In the genomic region with DNA sequence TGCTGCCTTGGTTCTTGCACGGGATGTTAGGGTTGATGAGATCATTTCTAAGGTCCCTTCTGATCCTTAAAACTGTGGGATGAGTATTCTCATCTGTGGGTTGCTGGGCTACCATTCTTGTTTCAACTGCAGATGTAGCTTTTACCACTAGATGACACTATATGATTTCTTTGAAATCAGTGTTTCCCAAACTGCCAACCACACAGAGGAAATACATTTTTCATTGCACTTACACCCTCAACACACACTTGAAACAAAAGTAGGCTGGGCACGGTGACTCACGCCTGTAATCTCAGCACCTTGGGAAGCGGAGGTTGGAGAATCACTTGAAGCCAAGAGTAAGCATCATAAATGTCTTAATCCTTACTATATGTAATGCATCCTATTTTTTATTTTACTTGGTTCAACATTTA, we compare ENCODE assay signal across 8 cellular contexts. TPM values are rescaled to one million over a fixed set of nuclear protein-coding genes. Genes with fewer than 3 reads are reported as not detected.
DNase-seq lines count a peak whose midpoint lies in the region; ATAC-seq and TF ChIP-seq lines count a peak whose summit lies in the region.

No MANE protein-coding gene starts in this region.

- H3K9me2 ChIP-seq in OCI-LY1 (ENCODE audit: low read depth, low read length), result no peaks in the 10 kb centered on the region

- H3K36me3 ChIP-seq in A673 (ENCODE audit: insufficient read depth, low read length, poor library complexity, severe bottlenecking), result no peaks in the 10 kb centered on the region
- H3K36me3 ChIP-seq in OCI-LY1 (ENCODE audit: insufficient read depth, low read length), result peaks cover 3% of the 10 kb centered on the region; the same call in 1 of the 2 replicates
- H3K36me3 ChIP-seq in ascending aorta, result peaks cover 22 to 25% of the 10 kb centered on the region in 2 donors
- H3K36me3 ChIP-seq in tibial artery, result peaks cover 0 to 49% (median 8%) of the 10 kb centered on the region in 3 donors

- DNase-seq in A673 (ENCODE audit: low spot score) (peak; percentile 58), GM12865 (ENCODE audit: low read depth) (peak; percentile 29), ascending aorta (ENCODE audit: low spot score in 2 of 2) (no peak), kidney glomerular epithelial cell (lab: John Stamatoyannopoulos, UW) (peak; percentile 74), stromal cell of bone marrow (ENCODE audit: low read depth) (peak; percentile 55), tibial artery (no peak)

- H3K79me2 ChIP-seq in OCI-LY1 (ENCODE audit: insufficient read depth, low read length), result 0 out of 2 replicates have a peak, but pooled peaks cover 5% of the 10 kb centered on the region

- ATAC-seq in GM19324 (IDR thresholded peaks at IDR 0.05; ENCODE audit: low FRiP score, unreplicated experiment), result no peak

- no peak overlapping the region for H3K9ac ChIP-seq in OCI-LY1 (ENCODE audit: low read length)

- no peak overlapping the region for H3K27ac ChIP-seq in A673 (ENCODE audit: low read depth, low read length, poor library complexity, severe bottlenecking)
- H3K27ac ChIP-seq in OCI-LY1 (ENCODE audit: low read depth, low read length, poor library complexity, severe bottlenecking), result no peak overlapping the region
- H3K27ac ChIP-seq in ascending aorta, result no peak overlapping the region
- no peak overlapping the region for H3K27ac ChIP-seq in tibial artery

- no peak overlapping the region for H3K4me2 ChIP-seq in OCI-LY1 (ENCODE audit: low read length)

- H3K9me3 ChIP-seq in A673 (ENCODE audit: low read depth, low read length, poor library complexity, severe bottlenecking) (no peaks in the 10 kb centered on the region), OCI-LY1 (ENCODE audit: low read length) (no peaks in the 10 kb centered on the region), ascending aorta (no peaks in the 10 kb centered on the region), tibial artery (no peaks in the 10 kb centered on the region)

- H3K27me3 ChIP-seq in A673 (replicated peaks; ENCODE audit: insufficient read depth, low read depth, low read length, poor library complexity) (no peaks in the 10 kb centered on the region), OCI-LY1 (ENCODE audit: insufficient read depth, low read length) (no peaks in the 10 kb centered on the region), ascending aorta (no peaks in the 10 kb centered on the region), tibial artery (no peaks in the 10 kb centered on the region)

- no TSS peak for BruUV-seq in A673 (replicated peaks; lab: Mats Ljungman, UMichigan)

- TF ChIP-seq CTCF in A673 (conservative IDR thresholded peaks at IDR 0.05; ENCODE audit: low read depth, low read length), result peak; percentile 68
- TF ChIP-seq CTCF in GM12865 (IDR thresholded peaks at IDR 0.05; ENCODE audit: insufficient read depth, low read depth, low read length, missing control alignments), result peak; percentile 56
- TF ChIP-seq CTCF in OCI-LY1 (IDR thresholded peaks at IDR 0.05; ENCODE audit: low read length), result peak; percentile 74
- peak in 2 of 3 experiments; percentile 11 to 37 for TF ChIP-seq CTCF in ascending aorta (IDR thresholded peaks at IDR 0.05)
- peak in 1 of 2 experiments; percentile 32 for TF ChIP-seq CTCF in tibial artery (IDR thresholded peaks at IDR 0.05)

- intact Hi-C loops in A673 (cut with micrococcal nuclease; ENCODE audit: unreplicated experiment) (loop anchor here (1.0 to 2.0 kb wide), 2 partner anchors 73 to 100 kb away; no protein-coding TSS in a partner anchor), ascending aorta (cut with DNase I) (loop anchor here (1.0 kb wide), 1 partner anchor 74 kb away; no protein-coding TSS in a partner anchor), tibial artery (cut with DNase I; ENCODE audit: low total_unique reads) (loop anchor here (5.0 kb wide), 1 partner anchor 75 kb away; no protein-coding TSS in a partner anchor)

- no peaks in the 10 kb centered on the region for H4K20me1 ChIP-seq in OCI-LY1 (ENCODE audit: insufficient read depth, low read length)

- no peaks in the 10 kb centered on the region for H3F3A ChIP-seq in OCI-LY1 (ENCODE audit: insufficient read depth, low read length)

- H3K4me1 ChIP-seq in A673 (ENCODE audit: insufficient read depth, low read length, poor library complexity, severe bottlenecking) (no peaks in the 10 kb centered on the region), OCI-LY1 (ENCODE audit: insufficient read depth, low read length, severe bottlenecking) (no peaks in the 10 kb centered on the region), ascending aorta (no peaks in the 10 kb centered on the region), tibial artery (no peaks in the 10 kb centered on the region)

- CTCF ChIA-PET in A673 (lab: Charles Lee), result no interaction called here

- H2AFZ ChIP-seq in OCI-LY1 (ENCODE audit: low read length), result no peak overlapping the region

- POLR2A ChIA-PET in A673 (lab: Charles Lee; ENCODE audit: low non-redundant PET), result no interaction called here

- H3K4me3 ChIP-seq in A673 (ENCODE audit: low read depth, low read length, poor library complexity, severe bottlenecking), result no peak overlapping the region
- H3K4me3 ChIP-seq in GM12865 (ENCODE audit: low read depth, low read length), result no peak overlapping the region
- H3K4me3 ChIP-seq in OCI-LY1 (ENCODE audit: low read depth, low read length, poor library complexity, severe bottlenecking), result no peak overlapping the region
- H3K4me3 ChIP-seq in ascending aorta, result no peak overlapping the region
- H3K4me3 ChIP-seq in tibial artery, result no peak overlapping the region

RNA-seq across cellular contexts. Expression of a gene that starts 15.3 kb away (rescaled TPM):
- total RNA-seq in A673 (2021) (55.8 and 56.3 TPM in 2 replicates), ascending aorta (2.6 TPM)

Comparison
In these comparisons a context has a peak if more than half of its experiments do, and no peak if none do; other contexts are left out.
1. DNase-seq: peak in A673 (single experiment), GM12865 (single experiment), kidney glomerular epithelial cell (single experiment) and stromal cell of bone marrow (single experiment); none in ascending aorta (0 of 2) and tibial artery (0 of 2).
2. RNA of a gene that starts 15.3 kb away (total RNA-seq): 55.8 to 56.3 TPM in A673; 2.6 TPM in ascending aorta (single experiment); every median in the first group is over 10 times any median in the second.